8 cellular contexts compared by ENCODE assay signal in genomic region chr5:124453221-124454032, GRCh38.
DNase-seq lines count a peak whose midpoint lies in the region; ATAC-seq and TF ChIP-seq lines count a peak whose summit lies in the region.

No MANE protein-coding gene starts in this region.

- H3K4me1 ChIP-seq in OCI-LY1 (ENCODE audit: insufficient read depth, low read length, severe bottlenecking) (peaks cover 73% of the 10 kb centered on the region), hepatocyte (ENCODE audit: insufficient read depth) (no peaks in the 10 kb centered on the region)

- H3K36me3 ChIP-seq in OCI-LY1 (ENCODE audit: insufficient read depth, low read length) (no peaks in the 10 kb centered on the region), hepatocyte (replicated peaks; ENCODE audit: insufficient read depth, low read depth) (no peaks in the 10 kb centered on the region)

- peaks cover 22% of the 10 kb centered on the region for H3K4me1 Mint-ChIP-seq in memory B cell

- 86% methylated on average over 5 of the region's 5 CpGs for WGBS in hepatocyte (ENCODE audit: low lambda C conversion rate, missing lambda C conversion rate)

- no peaks in the 10 kb centered on the region for H3K9me3 ChIP-seq in OCI-LY1 (ENCODE audit: low read length)
- H3K9me3 ChIP-seq in hepatocyte (ENCODE audit: low read depth) = no peaks in the 10 kb centered on the region

- H3K4me2 ChIP-seq in OCI-LY1 (ENCODE audit: low read length) = peak overlapping the region; percentile 62
- no peak overlapping the region for H3K4me2 ChIP-seq in hepatocyte

- H2AFZ ChIP-seq in OCI-LY1 (ENCODE audit: low read length) = no peak overlapping the region
- H2AFZ ChIP-seq in hepatocyte = no peak overlapping the region

- H3F3A ChIP-seq in OCI-LY1 (ENCODE audit: insufficient read depth, low read length) = no peaks in the 10 kb centered on the region

- H3K27me3 ChIP-seq in OCI-LY1 (ENCODE audit: insufficient read depth, low read length) (no peaks in the 10 kb centered on the region), hepatocyte (no peaks in the 10 kb centered on the region)

- no peaks in the 10 kb centered on the region for H4K20me1 ChIP-seq in OCI-LY1 (ENCODE audit: insufficient read depth, low read length)
- no peaks in the 10 kb centered on the region for H4K20me1 ChIP-seq in hepatocyte (ENCODE audit: insufficient read depth, poor library complexity, severe bottlenecking)

- H3K9me3 Mint-ChIP-seq in memory B cell = no peaks in the 10 kb centered on the region

- peak overlapping the region; percentile 52 for H3K4me3 Mint-ChIP-seq in memory B cell

- H3K9ac ChIP-seq in OCI-LY1 (ENCODE audit: low read length) = peak overlapping the region; percentile 55

- H3K79me2 ChIP-seq in OCI-LY1 (ENCODE audit: insufficient read depth, low read length) (no peaks in the 10 kb centered on the region), hepatocyte (no peaks in the 10 kb centered on the region)

- TF ChIP-seq CTCF in OCI-LY1 (IDR thresholded peaks at IDR 0.05; ENCODE audit: low read length) (no peak), hepatocyte (IDR thresholded peaks at IDR 0.05; ENCODE audit: poor library complexity) (no peak)

- DNase-seq in memory B cell (ENCODE audit: low spot score in 2 of 2) (peak; percentile 18 to 34), NCI-H2227 treated with DMSO at 0.1 percent for 48 hours (lab: John Stamatoyannopoulos, UW) (no peak), activated gamma-delta T cell (lab: John Stamatoyannopoulos, UW) (no peak), hepatocyte (ENCODE audit: low spot score) (no peak), cerebellar cortex (ENCODE audit: low spot score) (no peak)

- peak overlapping the region; percentile 95 for H3K27ac ChIP-seq in OCI-LY1 (ENCODE audit: low read depth, low read length, poor library complexity, severe bottlenecking)
- no peak overlapping the region for H3K27ac ChIP-seq in hepatocyte

- ATAC-seq in GM18868 (IDR thresholded peaks at IDR 0.05; ENCODE audit: unreplicated experiment) (peak; percentile 97), HG02642 (IDR thresholded peaks at IDR 0.05; ENCODE audit: poor library complexity, unreplicated experiment) (peak; percentile 97), memory B cell (ENCODE audit: low read depth) (peak; percentile 97)

- peak overlapping the region; percentile 32 for H3K27ac Mint-ChIP-seq in memory B cell

- no peaks in the 10 kb centered on the region for H3K27me3 Mint-ChIP-seq in memory B cell

- H3K9me2 ChIP-seq in OCI-LY1 (ENCODE audit: low read depth, low read length) = no peaks in the 10 kb centered on the region
- no peaks in the 10 kb centered on the region for H3K9me2 ChIP-seq in hepatocyte (replicated peaks; ENCODE audit: insufficient read depth)

- H3K36me3 Mint-ChIP-seq in memory B cell = no peaks in the 10 kb centered on the region

- H3K4me3 ChIP-seq in OCI-LY1 (ENCODE audit: low read depth, low read length, poor library complexity, severe bottlenecking) (peak overlapping the region; percentile 27), hepatocyte (no peak overlapping the region)

Comparison
In these comparisons a context has a peak if more than half of its experiments do, and no peak if none do; other contexts are left out.
1. DNase-seq: peak in memory B cell (2 of 2); none in NCI-H2227 treated with DMSO at 0.1 percent for 48 hours (single experiment), activated gamma-delta T cell (single experiment), hepatocyte (single experiment) and cerebellar cortex (single experiment).
2. Peak in every context shown above with its lines, with median percentiles within 50 percentile points of each other: ATAC-seq.